ENCODE assay signal across 14 cellular contexts in genomic region chr1:8203056-8203455, GRCh38.
A peak's percentile ranks its signal among the peaks of the same experiment; 100 is the strongest.
DNase-seq lines count a peak whose midpoint lies in the region; ATAC-seq and TF ChIP-seq lines count a peak whose summit lies in the region.
"Had no signal": no experiment of that assay in that cellular context is flagged by ENCODE, and none has a peak within 500 bp of the region (broad histone marks: within the 10 kb centered on the region; RNA-seq: fewer than 3 reads in every experiment).

No MANE protein-coding gene starts in this region.

- intact Hi-C loops in heart left ventricle (cut with DNase I) (loop anchor here in 1 of 10 donors (5.0 to 10.0 kb wide), 2 partner anchors 36 to 168 kb away; no protein-coding TSS in a partner anchor), heart right ventricle (cut with DNase I) (no loop called here), uterus (cut with DNase I; ENCODE audit: low total_unique reads) (no loop called here)

- H4K20me1 ChIP-seq in hepatocyte (ENCODE audit: insufficient read depth, poor library complexity, severe bottlenecking): no peaks in the 10 kb centered on the region

- H3K79me2 ChIP-seq in hepatocyte (no peaks in the 10 kb centered on the region), parathyroid adenoma (no peaks in the 10 kb centered on the region)

- H3K4me1 ChIP-seq in heart left ventricle (peaks cover 0 to 31% (median 4%) of the 10 kb centered on the region in 12 donors), heart right ventricle (peaks cover 0 to 46% (median 5%) of the 10 kb centered on the region in 9 donors), hepatocyte (ENCODE audit: insufficient read depth) (peaks cover 36% of the 10 kb centered on the region), parathyroid adenoma (peaks cover 22% of the 10 kb centered on the region), uterus (peaks cover 9 to 14% of the 10 kb centered on the region in 2 donors)

- no peak overlapping the region for H3K9ac ChIP-seq in parathyroid adenoma

- 92 to 99% (median 95%) methylated on average over 9 of the region's 9 CpGs for WGBS in heart left ventricle, 4 donors
- 93 to 95% methylated on average over 9 of the region's 9 CpGs for WGBS in heart right ventricle, 2 donors
- WGBS in hepatocyte (ENCODE audit: low lambda C conversion rate, missing lambda C conversion rate): 95% methylated on average over 9 of the region's 9 CpGs

- no peak for DNase-seq in heart left ventricle
- DNase-seq in heart right ventricle: no peak
- no peak for DNase-seq in hepatocyte (ENCODE audit: low spot score)
- DNase-seq in uterus: no peak
- DNase-seq in NOMO-1 (lab: John Stamatoyannopoulos, UW; ENCODE audit: unreplicated experiment in 2 of 2): no peak
- DNase-seq in NCI-H510A treated with DMSO at 0.1 percent for 48 hours (lab: John Stamatoyannopoulos, UW): no peak
- DNase-seq in superior temporal gyrus (ENCODE audit: extremely low spot score): no peak
- DNase-seq: 8988T, endodermal cell, midbrain, NCI-H146, SW 1271 had no signal

- H3K9me2 ChIP-seq in hepatocyte (replicated peaks; ENCODE audit: insufficient read depth): no peaks in the 10 kb centered on the region

- H3K36me3 ChIP-seq in heart left ventricle (no peaks in the 10 kb centered on the region), heart right ventricle (no peaks in the 10 kb centered on the region), hepatocyte (replicated peaks; ENCODE audit: insufficient read depth, low read depth) (no peaks in the 10 kb centered on the region), parathyroid adenoma (ENCODE audit: control insufficient read depth, insufficient read depth, low read length) (no peaks in the 10 kb centered on the region), uterus (no peaks in the 10 kb centered on the region)
- H3K36me3 ChIP-seq: suprapubic skin had no signal

- no peak for TF ChIP-seq POLR2A in heart left ventricle (IDR thresholded peaks at IDR 0.05)
- TF ChIP-seq POLR2A in uterus (IDR thresholded peaks at IDR 0.05): no peak

- no peak overlapping the region for H3K4me3 ChIP-seq in heart left ventricle
- H3K4me3 ChIP-seq in heart right ventricle: no peak overlapping the region
- no peak overlapping the region for H3K4me3 ChIP-seq in hepatocyte
- peak overlapping the region; percentile 57 for H3K4me3 ChIP-seq in parathyroid adenoma (ENCODE audit: low read depth, low read length)
- no peak overlapping the region for H3K4me3 ChIP-seq in uterus
- H3K4me3 ChIP-seq: suprapubic skin had no signal

- peak overlapping the region in 8 of 12 donors; percentile 13 to 89 (median 71) for H3K27ac ChIP-seq in heart left ventricle
- H3K27ac ChIP-seq in heart right ventricle: peak overlapping the region in 5 of 10 donors; percentile 15 to 80 (median 70)
- H3K27ac ChIP-seq in hepatocyte: peak overlapping the region; percentile 90
- peak overlapping the region; percentile 100 for H3K27ac ChIP-seq in parathyroid adenoma
- H3K27ac ChIP-seq in uterus: peak overlapping the region; percentile 88 to 94

- H3K4me2 ChIP-seq in hepatocyte (peak overlapping the region; percentile 28), parathyroid adenoma (ENCODE audit: low read length) (peak overlapping the region; percentile 89)

- H3K9me3 ChIP-seq in heart left ventricle (no peaks in the 10 kb centered on the region), heart right ventricle (no peaks in the 10 kb centered on the region), hepatocyte (ENCODE audit: low read depth) (no peaks in the 10 kb centered on the region), parathyroid adenoma (ENCODE audit: control insufficient read depth, low read length) (no peaks in the 10 kb centered on the region), uterus (no peaks in the 10 kb centered on the region)
- H3K9me3 ChIP-seq: suprapubic skin had no signal

- no peak overlapping the region for H2AFZ ChIP-seq in hepatocyte
- H2AFZ ChIP-seq in parathyroid adenoma: no peak overlapping the region

- H3K27me3 ChIP-seq in heart left ventricle (no peaks in the 10 kb centered on the region), heart right ventricle (no peaks in the 10 kb centered on the region), hepatocyte (no peaks in the 10 kb centered on the region), parathyroid adenoma (ENCODE audit: control insufficient read depth, insufficient read depth, low read length) (no peaks in the 10 kb centered on the region), uterus (no peaks in the 10 kb centered on the region)
- H3K27me3 ChIP-seq: suprapubic skin had no signal

- no peak for TF ChIP-seq CTCF in heart left ventricle (IDR thresholded peaks at IDR 0.05)
- no peak for TF ChIP-seq CTCF in heart right ventricle (IDR thresholded peaks at IDR 0.05)
- no peak for TF ChIP-seq CTCF in hepatocyte (IDR thresholded peaks at IDR 0.05; ENCODE audit: poor library complexity)
- no peak for TF ChIP-seq CTCF in parathyroid adenoma (IDR thresholded peaks at IDR 0.05)
- TF ChIP-seq CTCF in uterus (IDR thresholded peaks at IDR 0.05): no peak

- ATAC-seq in heart left ventricle (no peak), heart right ventricle (no peak)
